ENCODE assay signal across 39 cellular contexts in the genomic region with DNA sequence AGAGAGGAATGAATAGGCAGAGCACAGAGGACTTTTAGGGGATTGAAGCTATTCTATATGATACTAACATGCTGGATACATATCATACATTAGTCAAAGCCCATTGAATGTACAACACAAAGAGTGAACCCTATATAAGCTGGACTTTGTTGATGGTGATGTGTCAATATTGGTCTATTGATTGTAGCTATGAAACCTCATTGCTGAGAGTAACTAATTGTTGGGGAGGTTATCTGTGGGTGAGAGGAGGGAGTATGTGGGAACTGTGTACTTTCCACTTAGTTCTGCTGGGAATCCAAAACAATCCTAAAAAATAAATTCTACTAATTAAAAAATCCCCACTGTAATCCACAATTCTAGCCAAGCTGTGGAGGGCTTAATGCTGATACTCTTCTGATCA. TPM values are rescaled to one million over a fixed set of nuclear protein-coding genes. Genes with fewer than 3 reads are reported as not detected.
"Had no signal": no experiment of that assay in that cellular context is flagged by ENCODE, and none has a peak within 500 bp of the region (broad histone marks: within the 10 kb centered on the region; RNA-seq: fewer than 3 reads in every experiment).

No MANE protein-coding gene starts in this region.

- H3K4me1 ChIP-seq: ascending aorta had no signal

- H3K27ac ChIP-seq: ascending aorta, cardiac muscle cell, VCaP had no signal

- H3K4me1 Mint-ChIP-seq: activated B cell treated with CpG ODN at 0.5 μM for 24 hours; activated CD4-positive, alpha-beta memory T cell treated with anti-CD3 and anti-CD28 coated beads, Interleukin-2, amount 10 ng/mL, durations not matched to agents 7 days and 5 days; activated CD4-positive, alpha-beta T cell treated with anti-CD3 and anti-CD28 coated beads for 36 hours; activated CD4-positive, alpha-beta T cell treated with anti-CD3 and anti-CD28 coated beads, Interleukin-2, amount 10 ng/mL, durations not matched to agents 7 days and 5 days; activated CD8-positive, alpha-beta memory T cell treated with anti-CD3 and anti-CD28 coated beads, Interleukin-2, amount 10 ng/mL, durations not matched to agents 7 days and 5 days; activated naive CD4-positive, alpha-beta T cell treated with anti-CD3 and anti-CD28 coated beads, Interleukin-2, amount 10 ng/mL, durations not matched to agents 7 days and 5 days; activated naive CD4-positive, alpha-beta T cell treated with anti-CD3 and anti-CD28 coated beads, Interleukin-2, amount 50 U/mL, for 24 hours; activated naive CD8-positive, alpha-beta T cell treated with anti-CD3 and anti-CD28 coated beads, Interleukin-2, amount 10 ng/mL, durations not matched to agents 7 days and 5 days; activated naive CD8-positive, alpha-beta T cell treated with anti-CD3 and anti-CD28 coated beads, Interleukin-2, amount 50 U/mL, for 24 hours; brain; central memory CD8-positive, alpha-beta T cell had no signal

- H3K27me3 Mint-ChIP-seq: activated B cell treated with CpG ODN at 0.5 μM for 24 hours; activated CD4-positive, alpha-beta memory T cell treated with anti-CD3 and anti-CD28 coated beads, Interleukin-2, amount 10 ng/mL, durations not matched to agents 7 days and 5 days; activated CD4-positive, alpha-beta T cell treated with anti-CD3 and anti-CD28 coated beads for 36 hours; activated CD4-positive, alpha-beta T cell treated with anti-CD3 and anti-CD28 coated beads, Interleukin-2, amount 10 ng/mL, durations not matched to agents 7 days and 5 days; activated CD8-positive, alpha-beta memory T cell treated with anti-CD3 and anti-CD28 coated beads, Interleukin-2, amount 10 ng/mL, durations not matched to agents 7 days and 5 days; activated naive CD4-positive, alpha-beta T cell treated with anti-CD3 and anti-CD28 coated beads, Interleukin-2, amount 10 ng/mL, durations not matched to agents 7 days and 5 days; activated naive CD4-positive, alpha-beta T cell treated with anti-CD3 and anti-CD28 coated beads, Interleukin-2, amount 50 U/mL, for 24 hours; activated naive CD8-positive, alpha-beta T cell; activated naive CD8-positive, alpha-beta T cell treated with anti-CD3 and anti-CD28 coated beads, Interleukin-2, amount 10 ng/mL, durations not matched to agents 7 days and 5 days; activated naive CD8-positive, alpha-beta T cell treated with anti-CD3 and anti-CD28 coated beads, Interleukin-2, amount 50 U/mL, for 24 hours; activated T-cell treated with anti-CD3 and anti-CD28 coated beads, Interleukin-2, amount 50 U/mL, for 24 hours; brain; central memory CD8-positive, alpha-beta T cell had no signal

- H3K9me3 Mint-ChIP-seq: activated T-helper 2 cell treated with anti-CD3 and anti-CD28 coated beads, Interferon-gamma antibody, Interleukin-2, Interleukin-4, amounts not matched to agents 10 μg/mL and 5 μg/mL and 100 μg/mL, durations not matched to agents 14 hours and 24 hours and 36 hours had no signal

- H3K36me3 ChIP-seq: ascending aorta, cardiac muscle cell had no signal

- H3K4me3 ChIP-seq: ascending aorta, cardiac muscle cell had no signal

- H3K4me3 Mint-ChIP-seq: activated B cell treated with CpG ODN at 0.5 μM for 24 hours; activated CD4-positive, alpha-beta memory T cell treated with anti-CD3 and anti-CD28 coated beads, Interleukin-2, amount 10 ng/mL, durations not matched to agents 7 days and 5 days; activated CD4-positive, alpha-beta T cell treated with anti-CD3 and anti-CD28 coated beads for 36 hours; activated CD4-positive, alpha-beta T cell treated with anti-CD3 and anti-CD28 coated beads, Interleukin-2, amount 10 ng/mL, durations not matched to agents 7 days and 5 days; activated CD8-positive, alpha-beta memory T cell treated with anti-CD3 and anti-CD28 coated beads, Interleukin-2, amount 10 ng/mL, durations not matched to agents 7 days and 5 days; activated CD8-positive, alpha-beta T cell treated with anti-CD3 and anti-CD28 coated beads, Interleukin-2, amount 10 ng/mL, durations not matched to agents 7 days and 5 days; activated naive CD4-positive, alpha-beta T cell treated with anti-CD3 and anti-CD28 coated beads, Interleukin-2, amount 10 ng/mL, durations not matched to agents 7 days and 5 days; activated naive CD4-positive, alpha-beta T cell treated with anti-CD3 and anti-CD28 coated beads, Interleukin-2, amount 50 U/mL, for 24 hours; activated naive CD8-positive, alpha-beta T cell; activated naive CD8-positive, alpha-beta T cell treated with anti-CD3 and anti-CD28 coated beads, Interleukin-2, amount 10 ng/mL, durations not matched to agents 7 days and 5 days; activated naive CD8-positive, alpha-beta T cell treated with anti-CD3 and anti-CD28 coated beads, Interleukin-2, amount 50 U/mL, for 24 hours; activated T-cell treated with anti-CD3 and anti-CD28 coated beads, Interleukin-2, amount 50 U/mL, for 24 hours; brain; central memory CD8-positive, alpha-beta T cell; T-helper 1 cell treated with Interleukin-12 subunit alpha and Interleukin-12 subunit beta and Interleukin-4 antibody, amounts not matched to agents 30 μg/mL and 1 μg/mL, for 36 hours; T-helper 2 cell treated with Interferon-gamma antibody and Interleukin-4, amounts not matched to agents 5 μg/mL and 100 μg/mL, for 36 hours had no signal

- ATAC-seq: activated CD4-positive, alpha-beta T cell treated with anti-CD3 and anti-CD28 coated beads for 36 hours; activated CD4-positive, CD25-positive, alpha-beta regulatory T cell treated with anti-CD3 and anti-CD28 coated beads, Interleukin-2, amount 50 U/mL, for 24 hours; activated CD8-positive, alpha-beta memory T cell treated with anti-CD3 and anti-CD28 coated beads, Interleukin-2, amount 10 ng/mL, durations not matched to agents 7 days and 5 days; activated CD8-positive, alpha-beta T cell treated with anti-CD3 and anti-CD28 coated beads, Interleukin-2, amount 10 ng/mL, durations not matched to agents 7 days and 5 days; activated naive CD8-positive, alpha-beta T cell treated with anti-CD3 and anti-CD28 coated beads, Interleukin-2, amount 50 U/mL, for 24 hours had no signal

- DNase-seq: activated B cell treated with CpG ODN at 0.5 μM for 24 hours; activated CD4-positive, alpha-beta memory T cell treated with anti-CD3 and anti-CD28 coated beads, Interleukin-2, amount 10 ng/mL, durations not matched to agents 7 days and 5 days; activated CD4-positive, alpha-beta T cell treated with anti-CD3 and anti-CD28 coated beads for 1 hour; activated CD4-positive, alpha-beta T cell treated with anti-CD3 and anti-CD28 coated beads for 36 hours; activated CD4-positive, alpha-beta T cell treated with anti-CD3 and anti-CD28 coated beads for 48 hours; activated CD4-positive, alpha-beta T cell treated with anti-CD3 and anti-CD28 coated beads, Interleukin-2, amount 10 ng/mL, durations not matched to agents 7 days and 5 days; activated CD4-positive, alpha-beta T cell treated with anti-CD3 and anti-CD28 coated beads, Interleukin-2, amount 50 U/mL, for 48 hours; activated CD8-positive, alpha-beta memory T cell treated with anti-CD3 and anti-CD28 coated beads for 24 hours; activated CD8-positive, alpha-beta memory T cell treated with anti-CD3 and anti-CD28 coated beads, Interleukin-2, amount 10 ng/mL, durations not matched to agents 7 days and 5 days; activated CD8-positive, alpha-beta memory T cell treated with anti-CD3 and anti-CD28 coated beads, Interleukin-2, amount 50 U/mL, for 48 hours; activated CD8-positive, alpha-beta T cell treated with anti-CD3 and anti-CD28 coated beads, Interleukin-2, amount 10 ng/mL, durations not matched to agents 7 days and 5 days; activated effector memory CD4-positive, alpha-beta T cell treated with Interleukin-2 at 50 U/mL for 16 hours; activated gamma-delta T cell; activated naive CD4-positive, alpha-beta T cell treated with anti-CD3 and anti-CD28 coated beads, Interleukin-2, amount 10 ng/mL, durations not matched to agents 7 days and 5 days; activated naive CD4-positive, alpha-beta T cell treated with Interleukin-2 at 50 U/mL for 16 hours; activated naive CD8-positive, alpha-beta T cell treated with anti-CD3 and anti-CD28 coated beads, Interleukin-2, amount 10 ng/mL, durations not matched to agents 7 days and 5 days; activated naive CD8-positive, alpha-beta T cell treated with anti-CD3 and anti-CD28 coated beads, Interleukin-2, amount 50 U/mL, for 24 hours; activated T-cell treated with anti-CD3 and anti-CD28 coated beads, Interleukin-2, amount 50 U/mL, for 24 hours; activated T-cell treated with anti-CD3 and anti-CD28 coated beads, Interleukin-2, amount 50 U/mL, for 48 hours; amygdala; anterior cingulate cortex; caudate nucleus; cerebellar nuclear complex; T-helper 1 cell; T-helper 2 cell; T-helper 9 cell had no signal

- FAIRE-seq: bronchial epithelial cell, TTC549 had no signal

- H3K27me3 ChIP-seq: ascending aorta, cardiac muscle cell had no signal

- H3K27ac Mint-ChIP-seq: activated B cell treated with CpG ODN at 0.5 μM for 24 hours; activated CD4-positive, alpha-beta memory T cell treated with anti-CD3 and anti-CD28 coated beads, Interleukin-2, amount 10 ng/mL, durations not matched to agents 7 days and 5 days; activated CD4-positive, alpha-beta T cell treated with anti-CD3 and anti-CD28 coated beads for 36 hours; activated CD4-positive, alpha-beta T cell treated with anti-CD3 and anti-CD28 coated beads, Interleukin-2, amount 10 ng/mL, durations not matched to agents 7 days and 5 days; activated CD8-positive, alpha-beta memory T cell treated with anti-CD3 and anti-CD28 coated beads, Interleukin-2, amount 10 ng/mL, durations not matched to agents 7 days and 5 days; activated CD8-positive, alpha-beta T cell treated with anti-CD3 and anti-CD28 coated beads, Interleukin-2, amount 10 ng/mL, durations not matched to agents 7 days and 5 days; activated naive CD4-positive, alpha-beta T cell treated with anti-CD3 and anti-CD28 coated beads, Interleukin-2, amount 10 ng/mL, durations not matched to agents 7 days and 5 days; activated naive CD4-positive, alpha-beta T cell treated with anti-CD3 and anti-CD28 coated beads, Interleukin-2, amount 50 U/mL, for 24 hours; activated naive CD8-positive, alpha-beta T cell; activated naive CD8-positive, alpha-beta T cell treated with anti-CD3 and anti-CD28 coated beads, Interleukin-2, amount 10 ng/mL, durations not matched to agents 7 days and 5 days; activated naive CD8-positive, alpha-beta T cell treated with anti-CD3 and anti-CD28 coated beads, Interleukin-2, amount 50 U/mL, for 24 hours; activated T-cell treated with anti-CD3 and anti-CD28 coated beads, Interleukin-2, amount 50 U/mL, for 24 hours; activated T-helper 2 cell treated with anti-CD3 and anti-CD28 coated beads, Interferon-gamma antibody, Interleukin-2, Interleukin-4, amounts not matched to agents 10 μg/mL and 5 μg/mL and 100 μg/mL, durations not matched to agents 14 hours and 24 hours and 36 hours; brain; T-helper 1 cell treated with Interleukin-12 subunit alpha and Interleukin-12 subunit beta and Interleukin-4 antibody, amounts not matched to agents 30 μg/mL and 1 μg/mL, for 36 hours; T-helper 2 cell treated with Interferon-gamma antibody and Interleukin-4, amounts not matched to agents 5 μg/mL and 100 μg/mL, for 36 hours had no signal

- H3K36me3 Mint-ChIP-seq: activated CD8-positive, alpha-beta memory T cell treated with anti-CD3 and anti-CD28 coated beads, Interleukin-2, amount 10 ng/mL, durations not matched to agents 7 days and 5 days; activated naive CD4-positive, alpha-beta T cell treated with anti-CD3 and anti-CD28 coated beads, Interleukin-2, amount 10 ng/mL, durations not matched to agents 7 days and 5 days; activated naive CD4-positive, alpha-beta T cell treated with anti-CD3 and anti-CD28 coated beads, Interleukin-2, amount 50 U/mL, for 24 hours; activated naive CD8-positive, alpha-beta T cell; activated naive CD8-positive, alpha-beta T cell treated with anti-CD3 and anti-CD28 coated beads, Interleukin-2, amount 10 ng/mL, durations not matched to agents 7 days and 5 days; brain had no signal

RNA-seq across cellular contexts. Expression of a gene that starts 22.0 kb away (rescaled TPM):
- total RNA-seq: activated B cell treated with CpG ODN at 0.5 μM for 24 hours; activated CD4-positive, alpha-beta memory T cell treated with anti-CD3 and anti-CD28 coated beads, Interleukin-2, amount 10 ng/mL, durations not matched to agents 7 days and 5 days; activated CD4-positive, alpha-beta T cell treated with anti-CD3 and anti-CD28 coated beads for 36 hours; activated CD4-positive, alpha-beta T cell treated with anti-CD3 and anti-CD28 coated beads, Interleukin-2, amount 10 ng/mL, durations not matched to agents 7 days and 5 days; activated CD8-positive, alpha-beta memory T cell treated with anti-CD3 and anti-CD28 coated beads, Interleukin-2, amount 10 ng/mL, durations not matched to agents 7 days and 5 days; activated CD8-positive, alpha-beta T cell treated with anti-CD3 and anti-CD28 coated beads, Interleukin-2, amount 10 ng/mL, durations not matched to agents 7 days and 5 days; activated naive CD8-positive, alpha-beta T cell treated with anti-CD3 and anti-CD28 coated beads, Interleukin-2, amount 10 ng/mL, durations not matched to agents 7 days and 5 days; activated T-helper 2 cell treated with anti-CD3 and anti-CD28 coated beads, Interferon-gamma antibody, Interleukin-2, Interleukin-4, amounts not matched to agents 10 μg/mL and 5 μg/mL and 100 μg/mL, durations not matched to agents 14 hours and 24 hours and 36 hours; ascending aorta; bronchial epithelial cell; cardiac muscle cell had no signal
